Comparison of ENCODE assay signal across 8 cellular contexts in the genomic region with DNA sequence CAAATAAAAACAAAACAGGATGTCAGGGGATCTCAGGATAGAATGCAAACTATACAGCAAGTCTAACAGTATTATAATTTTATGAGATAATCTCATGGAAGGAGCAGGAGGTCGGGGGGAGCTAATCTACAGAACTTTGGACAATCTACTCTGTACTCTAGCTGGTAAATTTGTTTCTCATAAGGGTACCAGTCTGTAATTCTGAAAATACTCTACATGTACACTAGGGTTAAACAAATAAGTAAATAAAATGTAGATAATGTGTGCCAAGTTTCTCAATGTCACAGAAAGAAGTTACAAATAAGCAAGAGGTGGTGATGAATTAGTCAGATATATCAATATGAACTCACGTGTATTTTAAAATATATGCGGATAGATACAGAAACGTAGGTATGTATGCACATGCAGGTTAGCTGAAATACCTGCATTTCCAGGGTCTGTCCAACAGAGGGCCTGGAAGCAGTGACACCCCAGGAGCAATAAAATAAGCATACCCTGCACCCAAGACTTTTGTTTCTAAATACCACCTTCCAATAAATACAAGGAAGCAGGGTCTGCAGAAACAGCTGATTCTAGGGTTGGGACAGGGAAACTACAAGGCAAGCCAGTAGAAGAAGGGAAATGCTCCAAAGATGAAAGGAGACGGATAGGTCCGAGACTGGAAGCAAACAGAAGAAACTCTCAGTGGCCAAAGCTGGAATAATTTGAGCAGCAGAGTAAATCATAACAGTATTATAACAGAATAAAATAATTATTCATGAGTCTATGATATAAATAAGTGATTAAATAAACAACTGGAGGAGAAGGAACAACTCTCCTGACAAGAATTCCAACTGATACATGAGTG. TPM values are rescaled to one million over a fixed set of nuclear protein-coding genes. Genes with fewer than 3 reads are reported as not detected.
A peak's percentile ranks its signal among the peaks of the same experiment; 100 is the strongest.
DNase-seq lines count a peak whose midpoint lies in the region; ATAC-seq and TF ChIP-seq lines count a peak whose summit lies in the region.

No MANE protein-coding gene starts in this region.

- H3K4me3 ChIP-seq in kidney epithelial cell (ENCODE audit: low read depth, low read length), result no peak overlapping the region

- TF ChIP-seq CTCF in kidney epithelial cell (IDR thresholded peaks at IDR 0.05; ENCODE audit: insufficient read depth, low read length, poor library complexity, severe bottlenecking), result peak; percentile 67

- H3K27me3 ChIP-seq in kidney epithelial cell (ENCODE audit: control insufficient read depth, insufficient read depth, low read length), result no peaks in the 10 kb centered on the region

- peak; percentile 70 for ATAC-seq in HG02763 (IDR thresholded peaks at IDR 0.05; ENCODE audit: unreplicated experiment)

- no peaks in the 10 kb centered on the region for H3K36me3 ChIP-seq in kidney epithelial cell (ENCODE audit: control insufficient read depth, insufficient read depth, low read length)

- DNase-seq in activated CD4-positive, CD25-positive, alpha-beta regulatory T cell (lab: John Stamatoyannopoulos, UW), result peak in 3 of 4 experiments; percentile 13 to 26 (median 22)
- no peak for DNase-seq in activated CD4-positive, CD25-positive, alpha-beta regulatory T cell treated with anti-CD3 and anti-CD28 coated beads, Interleukin-2, amount 50 U/mL, for 72 hours
- DNase-seq in RPMI8226 (peak; percentile 58), amniotic stem cell (lab: John Stamatoyannopoulos, UW) (peak; percentile 1), kidney epithelial cell (ENCODE audit: low read depth) (no peak), NCI-H2107 treated with DMSO at 0.1 percent for 48 hours (lab: John Stamatoyannopoulos, UW; ENCODE audit: unreplicated experiment) (no peak)
- DNase-seq in stimulated activated CD8-positive, alpha-beta memory T cell treated with anti-CD3 and anti-CD28 coated beads, Interleukin-12 subunit alpha, Interleukin-12 subunit beta, amount 100 ng/mL, for 1 hour (ENCODE audit: low read depth), result peak; percentile 35

RNA-seq across cellular contexts. Expression of a gene that starts 27.8 kb away (rescaled TPM):
- total RNA-seq in kidney epithelial cell, result 17.7 and 19.7 TPM in 2 replicates

Comparison
In these comparisons a context has a peak if more than half of its experiments do, and no peak if none do; other contexts are left out.
1. DNase-seq: peak in activated CD4-positive, CD25-positive, alpha-beta regulatory T cell (3 of 4), RPMI8226 (single experiment), amniotic stem cell (single experiment) and stimulated activated CD8-positive, alpha-beta memory T cell treated with anti-CD3 and anti-CD28 coated beads, Interleukin-12 subunit alpha, Interleukin-12 subunit beta, amount 100 ng/mL, for 1 hour (single experiment); none in activated CD4-positive, CD25-positive, alpha-beta regulatory T cell treated with anti-CD3 and anti-CD28 coated beads, Interleukin-2, amount 50 U/mL, for 72 hours (single experiment), kidney epithelial cell (single experiment) and NCI-H2107 treated with DMSO at 0.1 percent for 48 hours (single experiment).